9 cellular contexts compared by ENCODE assay signal in the genomic region with DNA sequence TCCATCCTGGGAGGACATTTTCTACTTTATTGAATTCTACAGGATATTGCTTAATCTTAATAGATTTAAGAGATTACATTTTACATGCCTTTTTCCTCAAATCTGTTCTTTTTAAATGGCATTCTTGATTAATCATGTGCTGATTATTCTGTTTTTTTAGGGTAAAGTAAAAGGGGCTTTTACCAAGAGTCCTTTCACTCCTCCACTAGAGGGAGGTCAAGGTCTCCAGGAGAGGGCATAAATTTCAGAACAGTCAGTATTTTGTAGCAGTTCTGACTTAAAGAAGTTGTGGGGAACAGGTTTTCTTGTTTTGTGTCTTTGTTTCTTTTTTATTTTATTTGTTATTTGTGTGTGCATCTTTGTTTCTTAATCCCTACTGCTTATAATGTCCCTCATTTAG. TPM values are rescaled to one million over a fixed set of nuclear protein-coding genes. Genes with fewer than 3 reads are reported as not detected.
DNase-seq lines count a peak whose midpoint lies in the region; ATAC-seq, FAIRE-seq and TF ChIP-seq lines count a peak whose summit lies in the region.
"Had no signal": no experiment of that assay in that cellular context is flagged by ENCODE, and none has a peak within 500 bp of the region (broad histone marks: within the 10 kb centered on the region; RNA-seq: fewer than 3 reads in every experiment).

No MANE protein-coding gene starts in this region.

- H3K4me1 Mint-ChIP-seq in activated CD8-positive, alpha-beta T cell treated with anti-CD3 and anti-CD28 coated beads for 36 hours (ENCODE audit: low read depth) = peaks cover 2% of the 10 kb centered on the region
- no peaks in the 10 kb centered on the region for H3K4me1 Mint-ChIP-seq in activated CD8-positive, alpha-beta T cell treated with anti-CD3 and anti-CD28 coated beads, Interleukin-2, amount 10 ng/mL, durations not matched to agents 7 days and 5 days (ENCODE audit: low read depth)

- H3K27me3 ChIP-seq in osteoblast (ENCODE audit: insufficient read depth, low read length) = no peaks in the 10 kb centered on the region

- no peak overlapping the region for H3K27ac Mint-ChIP-seq in activated CD8-positive, alpha-beta T cell treated with anti-CD3 and anti-CD28 coated beads for 36 hours
- no peak overlapping the region for H3K27ac Mint-ChIP-seq in activated CD8-positive, alpha-beta T cell treated with anti-CD3 and anti-CD28 coated beads, Interleukin-2, amount 10 ng/mL, durations not matched to agents 7 days and 5 days

- no peaks in the 10 kb centered on the region for H3K4me1 ChIP-seq in osteoblast (ENCODE audit: insufficient read depth, low read length)

- H3K4me3 Mint-ChIP-seq in activated CD8-positive, alpha-beta T cell treated with anti-CD3 and anti-CD28 coated beads for 36 hours = no peak overlapping the region
- no peak overlapping the region for H3K4me3 Mint-ChIP-seq in activated CD8-positive, alpha-beta T cell treated with anti-CD3 and anti-CD28 coated beads, Interleukin-2, amount 10 ng/mL, durations not matched to agents 7 days and 5 days

- H3K9me3 ChIP-seq in osteoblast (ENCODE audit: low read depth, low read length) = no peaks in the 10 kb centered on the region

- H3K9me3 Mint-ChIP-seq in activated CD8-positive, alpha-beta T cell treated with anti-CD3 and anti-CD28 coated beads for 36 hours = no peaks in the 10 kb centered on the region
- H3K9me3 Mint-ChIP-seq in activated CD8-positive, alpha-beta T cell treated with anti-CD3 and anti-CD28 coated beads, Interleukin-2, amount 10 ng/mL, durations not matched to agents 7 days and 5 days (ENCODE audit: insufficient read depth) = no peaks in the 10 kb centered on the region
- H3K9me3 Mint-ChIP-seq: activated naive CD4-positive, alpha-beta T cell treated with anti-CD3 and anti-CD28 coated beads, Interleukin-2, amount 50 U/mL, for 72 hours had no signal

- DNase-seq in activated CD8-positive, alpha-beta T cell treated with anti-CD3 and anti-CD28 coated beads for 36 hours = no peak
- DNase-seq in activated CD8-positive, alpha-beta T cell treated with anti-CD3 and anti-CD28 coated beads, Interleukin-2, amount 10 ng/mL, durations not matched to agents 7 days and 5 days = no peak
- DNase-seq in NOMO-1 treated with DMSO at 0.1 percent for 48 hours (lab: John Stamatoyannopoulos, UW; ENCODE audit: unreplicated experiment) (peak; percentile 67), osteoblast (ENCODE audit: insufficient read length, low spot score, missing footprints) (no peak), NCI-H1694 (lab: John Stamatoyannopoulos, UW) (no peak), NCI-H128 (lab: John Stamatoyannopoulos, UW; ENCODE audit: unreplicated experiment) (no peak)
- DNase-seq in activated CD4-positive, CD25-positive, alpha-beta regulatory T cell (lab: John Stamatoyannopoulos, UW) = no peak

- intact Hi-C loops in activated CD8-positive, alpha-beta T cell treated with anti-CD3 and anti-CD28 coated beads for 36 hours (cut with micrococcal nuclease) = no loop called here

- H3K4me3 ChIP-seq in osteoblast (ENCODE audit: insufficient read depth, low read length) = no peak overlapping the region

- H3K79me2 ChIP-seq in osteoblast (ENCODE audit: insufficient read depth, low read length) = no peaks in the 10 kb centered on the region

- POLR2A ChIA-PET in activated CD8-positive, alpha-beta T cell treated with anti-CD3 and anti-CD28 coated beads for 36 hours (lab: Charles Lee) = no interaction called here
- POLR2A ChIA-PET in activated CD8-positive, alpha-beta T cell treated with anti-CD3 and anti-CD28 coated beads, Interleukin-2, amount 10 ng/mL, durations not matched to agents 7 days and 5 days (lab: Charles Lee) = no interaction called here

- H2AFZ ChIP-seq in osteoblast (ENCODE audit: low read length) = no peak overlapping the region

- no peaks in the 10 kb centered on the region for H3K27me3 Mint-ChIP-seq in activated CD8-positive, alpha-beta T cell treated with anti-CD3 and anti-CD28 coated beads for 36 hours
- no peaks in the 10 kb centered on the region for H3K27me3 Mint-ChIP-seq in activated CD8-positive, alpha-beta T cell treated with anti-CD3 and anti-CD28 coated beads, Interleukin-2, amount 10 ng/mL, durations not matched to agents 7 days and 5 days (ENCODE audit: low read depth)

- no peaks in the 10 kb centered on the region for H4K20me1 ChIP-seq in osteoblast (ENCODE audit: insufficient read depth, low read length)

- no peak overlapping the region for H3K27ac ChIP-seq in osteoblast (ENCODE audit: low read depth, low read length)

- peak; percentile 48 for FAIRE-seq in endometrium (lab: Jason Lieb, UNC)

- H3K36me3 Mint-ChIP-seq in activated CD8-positive, alpha-beta T cell treated with anti-CD3 and anti-CD28 coated beads for 36 hours (ENCODE audit: low read depth) = peaks cover 54% of the 10 kb centered on the region
- peaks cover 73% of the 10 kb centered on the region for H3K36me3 Mint-ChIP-seq in activated CD8-positive, alpha-beta T cell treated with anti-CD3 and anti-CD28 coated beads, Interleukin-2, amount 10 ng/mL, durations not matched to agents 7 days and 5 days (ENCODE audit: low read depth)

- CTCF ChIA-PET in activated CD8-positive, alpha-beta T cell treated with anti-CD3 and anti-CD28 coated beads for 36 hours (lab: Charles Lee) = interaction anchor here (0.7 to 1.1 kb wide), 2 partner anchors 14 to 795 kb away, joined by 3 read pairs; no protein-coding TSS in a partner anchor
- CTCF ChIA-PET in activated CD8-positive, alpha-beta T cell treated with anti-CD3 and anti-CD28 coated beads, Interleukin-2, amount 10 ng/mL, durations not matched to agents 7 days and 5 days (lab: Charles Lee) = interaction anchor here (1.1 to 1.5 kb wide), 2 partner anchors 21 to 114 kb away, joined by 3 read pairs; a partner anchor contains a TSS

- peaks cover 95% of the 10 kb centered on the region for H3K36me3 ChIP-seq in osteoblast (ENCODE audit: insufficient read depth, low read length)

- ATAC-seq in activated CD8-positive, alpha-beta T cell treated with anti-CD3 and anti-CD28 coated beads for 36 hours = peak; percentile 45
- ATAC-seq in activated CD8-positive, alpha-beta T cell treated with anti-CD3 and anti-CD28 coated beads, Interleukin-2, amount 10 ng/mL, durations not matched to agents 7 days and 5 days = no peak

- H3K4me2 ChIP-seq in osteoblast (ENCODE audit: insufficient read depth, low read length) = no peak overlapping the region

- TF ChIP-seq CTCF in activated CD8-positive, alpha-beta T cell treated with anti-CD3 and anti-CD28 coated beads for 36 hours (IDR thresholded peaks at IDR 0.05) = peak; percentile 47
- TF ChIP-seq CTCF in osteoblast (IDR thresholded peaks at IDR 0.05; ENCODE audit: extremely low read depth, low read depth, low read length) = peak; percentile 64

RNA-seq across cellular contexts. Expression of a gene that starts 25.4 kb away (rescaled TPM):
- 10 to 100 TPM; 86.2 to 90.5 TPM for total RNA-seq in activated CD8-positive, alpha-beta T cell treated with anti-CD3 and anti-CD28 coated beads for 36 hours
- total RNA-seq in activated CD8-positive, alpha-beta T cell treated with anti-CD3 and anti-CD28 coated beads, Interleukin-2, amount 10 ng/mL, durations not matched to agents 7 days and 5 days = 10 to 100 TPM; 42.8 to 44.2 TPM
- 36.2 and 37.7 TPM in 2 replicates for total RNA-seq in osteoblast
